8 cellular contexts compared by ENCODE assay signal in the genomic region with DNA sequence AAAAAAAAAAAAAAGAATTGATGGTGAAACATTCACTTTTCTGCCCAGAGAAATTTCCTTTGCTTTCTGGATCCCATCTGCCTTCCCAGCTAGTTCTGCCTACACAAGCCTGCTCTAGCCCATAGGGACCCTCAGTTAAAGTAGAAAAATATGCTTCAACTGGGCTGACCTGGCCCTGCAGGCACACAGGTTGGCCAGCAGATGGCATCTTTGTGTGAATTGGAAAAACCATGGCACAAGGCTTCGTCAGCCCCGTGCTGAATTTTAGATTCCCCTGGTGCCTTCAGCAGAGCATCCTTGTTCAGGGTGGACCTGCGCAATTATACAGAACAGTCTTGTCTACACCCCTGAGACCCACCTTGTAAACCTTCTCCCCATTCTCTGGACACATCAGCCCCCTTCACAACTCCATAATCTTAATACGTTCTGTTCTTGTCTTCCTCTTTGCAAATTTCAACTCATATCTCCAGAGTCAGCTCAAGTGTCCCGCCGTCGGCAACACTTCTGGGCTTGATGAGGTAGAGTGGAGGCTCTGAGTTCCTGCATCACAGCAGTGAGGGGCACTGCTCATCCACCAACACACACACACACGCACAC.
DNase-seq lines count a peak whose midpoint lies in the region; ATAC-seq and TF ChIP-seq lines count a peak whose summit lies in the region.

No MANE protein-coding gene starts in this region.

- no peak overlapping the region for H2AK9ac ChIP-seq in IMR-90 (replicated peaks; ENCODE audit: low read depth, low read length, poor library complexity)

- peaks cover 64% of the 10 kb centered on the region for H3K27me3 Mint-ChIP-seq in T-helper 17 cell
- peaks cover 34 to 53% of the 10 kb centered on the region in 2 donors for H3K27me3 Mint-ChIP-seq in stimulated activated naive B cell treated with anti-CD40 and anti-IgM and Interleukin-4, amounts not matched to agents 10 μg/mL and 1 μg/mL and 100 μg/mL, for 72 hours

- H2BK15ac ChIP-seq in IMR-90 (ENCODE audit: low read depth, low read length), result no peak overlapping the region

- no CpG with 5 or more reads among the region's 8 CpGs for WGBS in IMR-90 (ENCODE audit: extremely low coverage in 2 of 2, insufficient read length in 1 of 2), 2 experiments
- 27 to 32% methylated on average over 8 of the region's 8 CpGs for WGBS in body of pancreas, 2 donors

- no peak overlapping the region for H4K91ac ChIP-seq in IMR-90 (ENCODE audit: insufficient read depth, low read depth, low read length)

- no peaks in the 10 kb centered on the region for H3K9me1 ChIP-seq in IMR-90 (ENCODE audit: insufficient read depth, low read length)

- H3K27me3 ChIP-seq in IMR-90 (ENCODE audit: control insufficient read depth, insufficient read depth, low read length), result peaks cover 5% of the 10 kb centered on the region
- no peaks in the 10 kb centered on the region for H3K27me3 ChIP-seq in body of pancreas

- H2AFZ ChIP-seq in IMR-90 (replicated peaks; ENCODE audit: low read length, poor library complexity), result peak overlapping the region; percentile 77

- dilution Hi-C loops in IMR-90 (cut with HindIII; ENCODE audit: low sequenced_read_pairs, unreplicated experiment), result no loop called here

- H3K4me1 ChIP-seq in IMR-90 (ENCODE audit: control insufficient read depth, insufficient read depth, low read length), result no peaks in the 10 kb centered on the region
- H3K4me1 ChIP-seq in body of pancreas, result no peaks in the 10 kb centered on the region

- peak overlapping the region; percentile 78 for H3K4me3 Mint-ChIP-seq in T-helper 17 cell
- no peak overlapping the region for H3K4me3 Mint-ChIP-seq in stimulated activated naive B cell treated with anti-CD40 and anti-IgM and Interleukin-4, amounts not matched to agents 10 μg/mL and 1 μg/mL and 100 μg/mL, for 72 hours

- no peak overlapping the region for H3K14ac ChIP-seq in IMR-90 (replicated peaks; ENCODE audit: low read depth, low read length)

- no peak overlapping the region for H3K27ac Mint-ChIP-seq in T-helper 17 cell
- no peak overlapping the region for H3K27ac Mint-ChIP-seq in stimulated activated naive B cell treated with anti-CD40 and anti-IgM and Interleukin-4, amounts not matched to agents 10 μg/mL and 1 μg/mL and 100 μg/mL, for 72 hours

- H4K8ac ChIP-seq in IMR-90 (ENCODE audit: low read depth in 2 of 2, low read length in 2 of 2), result no peak overlapping the region

- no peak overlapping the region for H3K56ac ChIP-seq in IMR-90 (ENCODE audit: extremely low read depth, insufficient read depth, low read length)

- TF ChIP-seq POLR2A in IMR-90 (IDR thresholded peaks at IDR 0.05; ENCODE audit: low read depth, low read length) (no peak), body of pancreas (IDR thresholded peaks at IDR 0.05) (no peak)

- no peak overlapping the region for H3K4me2 ChIP-seq in IMR-90 (ENCODE audit: low read depth, low read length)

- POLR2A ChIA-PET in IMR-90 (lab: Charles Lee; ENCODE audit: unreplicated experiment), result no interaction called here

- no peaks in the 10 kb centered on the region for H3K36me3 Mint-ChIP-seq in T-helper 17 cell (ENCODE audit: low read depth)
- no peaks in the 10 kb centered on the region for H3K36me3 Mint-ChIP-seq in stimulated activated naive B cell treated with anti-CD40 and anti-IgM and Interleukin-4, amounts not matched to agents 10 μg/mL and 1 μg/mL and 100 μg/mL, for 72 hours

- no peak overlapping the region for H4K5ac ChIP-seq in IMR-90 (ENCODE audit: low read depth, low read length)

- H3K4me3 ChIP-seq in IMR-90 (ENCODE audit: insufficient read depth, low read depth, low read length), result no peak overlapping the region
- H3K4me3 ChIP-seq in body of pancreas, result no peak overlapping the region

- no peaks in the 10 kb centered on the region for H3K9me3 Mint-ChIP-seq in stimulated activated naive B cell treated with anti-CD40 and anti-IgM and Interleukin-4, amounts not matched to agents 10 μg/mL and 1 μg/mL and 100 μg/mL, for 72 hours

- H3K36me3 ChIP-seq in IMR-90 (ENCODE audit: control insufficient read depth, insufficient read depth, low read length) (no peaks in the 10 kb centered on the region), body of pancreas (replicated peaks in 1 of 2; ENCODE audit: insufficient read depth in 1 of 2, low read depth in 2 of 2) (no peaks in the 10 kb centered on the region)

- no peaks in the 10 kb centered on the region for H4K20me1 ChIP-seq in IMR-90 (ENCODE audit: insufficient read depth, low read length)

- BruUV-seq in IMR-90 (replicated peaks; lab: Mats Ljungman, UMichigan), result no TSS peak

- intact Hi-C loops in IMR-90 (cut with micrococcal nuclease) (loop anchor here (5.0 kb wide), 2 partner anchors 156 to 654 kb away; no protein-coding TSS in a partner anchor), body of pancreas (cut with DNase I) (no loop called here)

- peak; percentile 13 to 58 (median 24) for DNase-seq in NCI-H1417 (lab: John Stamatoyannopoulos, UW)
- no peak for DNase-seq in NCI-H1417 treated with DMSO at 0.1 percent for 48 hours (lab: John Stamatoyannopoulos, UW)
- DNase-seq in IMR-90, result peak; percentile 36
- peak; percentile 19 to 34 (median 29) for DNase-seq in T-helper 17 cell
- peak; percentile 44 to 59 (median 48) for DNase-seq in body of pancreas
- peak; percentile 9 for DNase-seq in kidney glomerular epithelial cell (lab: John Stamatoyannopoulos, UW)
- DNase-seq in stimulated activated naive B cell treated with anti-CD40 and anti-IgM and Interleukin-4, amounts not matched to agents 10 μg/mL and 1 μg/mL and 100 μg/mL, for 72 hours, result peak; percentile 42

- no peak overlapping the region for H3K9ac ChIP-seq in IMR-90 (ENCODE audit: low read depth, low read length)

- no peak overlapping the region for H2AK5ac ChIP-seq in IMR-90 (ENCODE audit: low read depth, low read length)

- no peak overlapping the region for H2BK5ac ChIP-seq in IMR-90 (ENCODE audit: low read depth, low read length, poor library complexity, severe bottlenecking)

- ATAC-seq in GM21526 (IDR thresholded peaks at IDR 0.05; ENCODE audit: low FRiP score, unreplicated experiment), result peak; percentile 90
- peak; percentile 96 for ATAC-seq in IMR-90 (ENCODE audit: low read depth)
- peak; percentile 93 for ATAC-seq in T-helper 17 cell
- ATAC-seq in body of pancreas, result peak; percentile 70
- ATAC-seq in stimulated activated naive B cell treated with anti-CD40 and anti-IgM and Interleukin-4, amounts not matched to agents 10 μg/mL and 1 μg/mL and 100 μg/mL, for 72 hours (replicated peaks), result peak; percentile 76 to 87

- H3K79me1 ChIP-seq in IMR-90 (ENCODE audit: low read depth in 1 of 2, low read length in 2 of 2), result no peaks in the 10 kb centered on the region

- H3K4ac ChIP-seq in IMR-90 (ENCODE audit: low read depth, low read length), result no peak overlapping the region

- H3K18ac ChIP-seq in IMR-90 (ENCODE audit: low read depth, low read length), result no peak overlapping the region

- no peak overlapping the region for H2BK120ac ChIP-seq in IMR-90 (ENCODE audit: low read depth, low read length)

- H3K27ac ChIP-seq in IMR-90 (ENCODE audit: insufficient read depth, low read length) (no peak overlapping the region), body of pancreas (no peak overlapping the region)

- in situ Hi-C loops in IMR-90 (cut with MboI; ENCODE audit: low sequenced_read_pairs), result no loop called here

- no peak overlapping the region for H3K23ac ChIP-seq in IMR-90 (ENCODE audit: low read depth, low read length)

- no peaks in the 10 kb centered on the region for H3K9me3 ChIP-seq in IMR-90 (ENCODE audit: control insufficient read depth, insufficient read depth, low read length)
- no peaks in the 10 kb centered on the region for H3K9me3 ChIP-seq in T-helper 17 cell (ENCODE audit: control insufficient read depth, low read length, poor library complexity, severe bottlenecking)
- no peaks in the 10 kb centered on the region for H3K9me3 ChIP-seq in body of pancreas

- H2BK20ac ChIP-seq in IMR-90 (ENCODE audit: low read depth, low read length), result no peak overlapping the region

- H3K4me1 Mint-ChIP-seq in T-helper 17 cell, result peaks cover 7% of the 10 kb centered on the region
- H3K4me1 Mint-ChIP-seq in stimulated activated naive B cell treated with anti-CD40 and anti-IgM and Interleukin-4, amounts not matched to agents 10 μg/mL and 1 μg/mL and 100 μg/mL, for 72 hours, result peaks cover 3 to 7% of the 10 kb centered on the region in 2 donors

- CTCF ChIA-PET in IMR-90 (lab: Yijun Ruan, JAX), result interaction anchor here (0.6 to 0.7 kb wide), 2 partner anchors 34 to 1148 kb away, joined by 3 to 6 read pairs; no protein-coding TSS in a partner anchor

- TF ChIP-seq CTCF in IMR-90 (conservative IDR thresholded peaks at IDR 0.05; ENCODE audit: low read depth, low read length), result peak; percentile 72
- peak; percentile 52 to 85 (median 65) for TF ChIP-seq CTCF in body of pancreas (IDR thresholded peaks at IDR 0.05)

- peak; percentile 45 for TF ChIP-seq RAD21 in IMR-90 (IDR thresholded peaks at IDR 0.05; ENCODE audit: low read length)

TF ChIP-seq in IMR-90, 13 proteins besides CTCF, POLR2A, EP300 and RAD21:
- TF ChIP-seq SMC3 (IDR thresholded peaks at IDR 0.05; ENCODE audit: low read depth, low read length), result peak; percentile 54
- no peak for TF ChIP-seq RFX5 (IDR thresholded peaks at IDR 0.05; ENCODE audit: low read depth, low read length)
TF ChIP-seq in IMR-90: peak in this region for 1.
